ENCODE assay signal across 31 cellular contexts in the genomic region with DNA sequence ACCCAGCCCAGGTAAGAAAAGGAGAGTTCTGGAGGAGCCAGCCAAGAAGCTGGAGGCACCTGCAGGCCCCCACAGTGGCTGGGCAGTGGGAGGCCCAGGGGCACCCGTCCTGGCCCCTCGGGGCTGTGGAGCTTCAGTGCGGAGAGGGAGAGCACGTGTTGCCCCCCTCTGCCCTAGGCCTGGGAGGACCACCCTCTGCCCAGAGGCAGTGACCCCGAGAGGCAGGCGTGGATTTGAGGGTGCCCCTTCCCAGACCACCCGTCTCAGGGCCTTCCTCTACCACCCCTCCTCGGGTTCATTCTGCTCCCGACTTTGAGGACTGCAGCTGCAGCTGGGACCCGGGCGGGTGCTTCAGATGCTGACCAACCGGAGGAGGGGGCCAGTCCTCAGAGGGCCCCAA. TPM values are rescaled to one million over a fixed set of nuclear protein-coding genes. Genes with fewer than 3 reads are reported as not detected.
"Had no signal": no experiment of that assay in that cellular context is flagged by ENCODE, and none has a peak within 500 bp of the region (broad histone marks: within the 10 kb centered on the region; RNA-seq: fewer than 3 reads in every experiment).

No MANE protein-coding gene starts in this region.

- H3K4me3 Mint-ChIP-seq: immature natural killer cell; mesothelial cell of epicardium; naive B cell; natural killer cell; nephron progenitor cell; stimulated activated naive B cell treated with anti-CD40 and anti-IgM and Interleukin-4, amounts not matched to agents 10 μg/mL and 1 μg/mL and 100 μg/mL, for 72 hours had no signal

- H3K9me3 Mint-ChIP-seq: immature natural killer cell; mesothelial cell of epicardium; naive B cell; natural killer cell; nephron progenitor cell; stimulated activated naive B cell treated with anti-CD40 and anti-IgM and Interleukin-4, amounts not matched to agents 10 μg/mL and 1 μg/mL and 100 μg/mL, for 72 hours had no signal

- H3K4me1 Mint-ChIP-seq: immature natural killer cell; mesothelial cell of epicardium; natural killer cell; stimulated activated naive B cell treated with anti-CD40 and anti-IgM and Interleukin-4, amounts not matched to agents 10 μg/mL and 1 μg/mL and 100 μg/mL, for 72 hours had no signal

- H3K27me3 ChIP-seq: heart left ventricle, left lung, pancreas, right lobe of liver, stomach, testis, thyroid gland, transverse colon, upper lobe of left lung had no signal

- DNase-seq: heart left ventricle; hypothalamus; immature natural killer cell; kidney; left colon; mesendoderm; naive B cell; natural killer cell; nephron progenitor cell; nucleus accumbens; pancreas; posterior cingulate gyrus; psoas muscle; right lobe of liver; stimulated activated CD4-positive, alpha-beta T cell treated with anti-CD3 and anti-CD28 coated beads, Interleukin-1b, Interleukin-23, amount 100 ng/mL, for 48 hours; stimulated activated CD4-positive, alpha-beta T cell treated with anti-CD3 and anti-CD28 coated beads, Interleukin-2, amount 100 ng/mL, for 48 hours; stimulated activated CD4-positive, alpha-beta T cell treated with anti-CD3 and anti-CD28 coated beads, Interleukin-4, amount 100 ng/mL, for 4 hours; stimulated activated CD8-positive, alpha-beta memory T cell treated with anti-CD3 and anti-CD28 coated beads, Interleukin-4, amount 100 ng/mL, for 48 hours; stimulated activated naive B cell treated with anti-CD40 and anti-IgM and Interleukin-4, amounts not matched to agents 10 μg/mL and 1 μg/mL and 100 μg/mL, for 72 hours; stimulated activated naive CD8-positive, alpha-beta T cell treated with anti-CD3 and anti-CD28 coated beads, Interleukin-15, Interleukin-2, amounts not matched to agents 100 U/mL and 50 U/mL, for 24 hours; stomach; testis; thyroid gland; transverse colon had no signal

- H3K27ac ChIP-seq: heart left ventricle, left lung, pancreas, psoas muscle, right lobe of liver, stomach, testis, thyroid gland, transverse colon, upper lobe of left lung had no signal

- H3K4me2 ChIP-seq: smooth muscle cell had no signal

- H3K27ac Mint-ChIP-seq: mesothelial cell of epicardium; natural killer cell; stimulated activated naive B cell treated with anti-CD40 and anti-IgM and Interleukin-4, amounts not matched to agents 10 μg/mL and 1 μg/mL and 100 μg/mL, for 72 hours had no signal

- H3K4me3 ChIP-seq: heart left ventricle, left lung, lung, pancreas, psoas muscle, right lobe of liver, smooth muscle cell, stomach, testis, thyroid gland, transverse colon, upper lobe of left lung had no signal

- H3K36me3 Mint-ChIP-seq: naive B cell; natural killer cell; stimulated activated naive B cell treated with anti-CD40 and anti-IgM and Interleukin-4, amounts not matched to agents 10 μg/mL and 1 μg/mL and 100 μg/mL, for 72 hours had no signal

- H3K9me3 ChIP-seq: heart left ventricle, left lung, pancreas, psoas muscle, right lobe of liver, stomach, testis, thyroid gland, transverse colon, upper lobe of left lung had no signal

- ATAC-seq: heart left ventricle; left colon; left lung; natural killer cell; pancreas; psoas muscle; right lobe of liver; stimulated activated naive B cell treated with anti-CD40 and anti-IgM and Interleukin-4, amounts not matched to agents 10 μg/mL and 1 μg/mL and 100 μg/mL, for 72 hours; stimulated activated naive CD8-positive, alpha-beta T cell treated with anti-CD3 and anti-CD28 coated beads, Interleukin-15, Interleukin-2, amounts not matched to agents 100 U/mL and 50 U/mL, for 24 hours had no signal

- H3K27me3 Mint-ChIP-seq: naive B cell; stimulated activated naive B cell treated with anti-CD40 and anti-IgM and Interleukin-4, amounts not matched to agents 10 μg/mL and 1 μg/mL and 100 μg/mL, for 72 hours had no signal

- H3K36me3 ChIP-seq: pancreas, transverse colon had no signal

- H3K4me1 ChIP-seq: heart left ventricle, left lung, pancreas, psoas muscle, stomach, testis, thyroid gland, transverse colon, upper lobe of left lung had no signal

RNA-seq across cellular contexts. Expression of gene HGFAC, which starts 12.1 kb away (rescaled TPM):
- total RNA-seq: left colon, mononuclear cell, osteoblast, stomach, transverse colon had no signal
- polyA plus RNA-seq: immature natural killer cell, smooth muscle cell had no signal

RNA-seq across cellular contexts. Expression of gene DOK7, which starts 33.5 kb away (rescaled TPM):
- total RNA-seq: osteoblast, smooth muscle cell had no signal
- polyA plus RNA-seq: smooth muscle cell had no signal
